Comparison of ENCODE assay signal across 8 cellular contexts in genomic region chr2:111100765-111101162, GRCh38. TPM values are rescaled to one million over a fixed set of nuclear protein-coding genes. Genes with fewer than 3 reads are reported as not detected.
DNase-seq lines count a peak whose midpoint lies in the region; ATAC-seq and TF ChIP-seq lines count a peak whose summit lies in the region.

No MANE protein-coding gene starts in this region.

- H3K9me3 ChIP-seq in T-helper 17 cell (ENCODE audit: control insufficient read depth, low read length, poor library complexity, severe bottlenecking) = no peaks in the 10 kb centered on the region

- H3K9me3 Mint-ChIP-seq in stimulated activated memory B cell treated with anti-CD40 and anti-IgM and Interleukin-4, amounts not matched to agents 10 μg/mL and 1 μg/mL and 100 μg/mL, for 72 hours = no peaks in the 10 kb centered on the region
- no peaks in the 10 kb centered on the region for H3K9me3 Mint-ChIP-seq in WTC11

- POLR2A ChIA-PET in WTC11 (lab: Charles Lee) = no interaction called here

- ATAC-seq in HG03066 (IDR thresholded peaks at IDR 0.05; ENCODE audit: low read depth, unreplicated experiment) (peak; percentile 92), T-helper 17 cell (peak; percentile 54), WTC11 (no peak)
- peak; percentile 89 for ATAC-seq in stimulated activated memory B cell treated with anti-CD40 and anti-IgM and Interleukin-4, amounts not matched to agents 10 μg/mL and 1 μg/mL and 100 μg/mL, for 72 hours

- peaks cover 7% of the 10 kb centered on the region for H3K4me1 Mint-ChIP-seq in T-helper 17 cell
- peaks cover 25% of the 10 kb centered on the region for H3K4me1 Mint-ChIP-seq in stimulated activated memory B cell treated with anti-CD40 and anti-IgM and Interleukin-4, amounts not matched to agents 10 μg/mL and 1 μg/mL and 100 μg/mL, for 72 hours
- H3K4me1 Mint-ChIP-seq in WTC11 = peaks cover 7% of the 10 kb centered on the region; the same call in 1 of the 2 replicates

- TF ChIP-seq CTCF in WTC11 (IDR thresholded peaks at IDR 0.05) = no peak

- H3K4me3 Mint-ChIP-seq in T-helper 17 cell (no peak overlapping the region), WTC11 (no peak overlapping the region)
- H3K4me3 Mint-ChIP-seq in stimulated activated memory B cell treated with anti-CD40 and anti-IgM and Interleukin-4, amounts not matched to agents 10 μg/mL and 1 μg/mL and 100 μg/mL, for 72 hours = peak overlapping the region; percentile 8

- peaks cover 29% of the 10 kb centered on the region for H3K27me3 Mint-ChIP-seq in T-helper 17 cell
- H3K27me3 Mint-ChIP-seq in stimulated activated memory B cell treated with anti-CD40 and anti-IgM and Interleukin-4, amounts not matched to agents 10 μg/mL and 1 μg/mL and 100 μg/mL, for 72 hours = peaks cover 2% of the 10 kb centered on the region
- no peaks in the 10 kb centered on the region for H3K27me3 Mint-ChIP-seq in WTC11 (ENCODE audit: low read depth)

- H3K27ac Mint-ChIP-seq in T-helper 17 cell = no peak overlapping the region
- peak overlapping the region; percentile 31 for H3K27ac Mint-ChIP-seq in stimulated activated memory B cell treated with anti-CD40 and anti-IgM and Interleukin-4, amounts not matched to agents 10 μg/mL and 1 μg/mL and 100 μg/mL, for 72 hours
- no peak overlapping the region for H3K27ac Mint-ChIP-seq in WTC11

- H3K36me3 Mint-ChIP-seq in T-helper 17 cell (ENCODE audit: low read depth) = no peaks in the 10 kb centered on the region
- H3K36me3 Mint-ChIP-seq in stimulated activated memory B cell treated with anti-CD40 and anti-IgM and Interleukin-4, amounts not matched to agents 10 μg/mL and 1 μg/mL and 100 μg/mL, for 72 hours = no peaks in the 10 kb centered on the region
- no peaks in the 10 kb centered on the region for H3K36me3 Mint-ChIP-seq in WTC11

- DNase-seq in stimulated activated CD4-positive, alpha-beta T cell treated with anti-CD3 and anti-CD28 coated beads, Interleukin-4, amount 100 ng/mL, for 24 hours = peak; percentile 23
- no peak for DNase-seq in stimulated activated CD4-positive, alpha-beta T cell treated with anti-CD3 and anti-CD28 coated beads, Interleukin-4, amount 100 ng/mL, for 4 hours
- no peak for DNase-seq in T-helper 17 cell
- DNase-seq in NCI-H774 (lab: John Stamatoyannopoulos, UW) = no peak
- DNase-seq in WTC11 (ENCODE audit: low spot score) = no peak
- no peak for DNase-seq in H4 (ENCODE audit: low spot score)

- CTCF ChIA-PET in WTC11 (lab: Charles Lee) = interaction anchor here (1.0 to 2.3 kb wide), 3 partner anchors 11 to 31 kb away, joined by 3 to 8 read pairs (median 4); no protein-coding TSS in a partner anchor

TF ChIP-seq in WTC11, 78 proteins besides CTCF, POLR2A, EP300 and RAD21:
- TF ChIP-seq ZNF121 (CRISPR knock-in tag; IDR thresholded peaks at IDR 0.05) (no peak), CBFB (CRISPR knock-in tag; IDR thresholded peaks at IDR 0.05; ENCODE audit: low read depth) (no peak), ZNF396 (CRISPR knock-in tag; IDR thresholded peaks at IDR 0.05; ENCODE audit: borderline replicate concordance) (no peak), ATF3 (CRISPR knock-in tag; conservative IDR thresholded peaks at IDR 0.05) (no peak), SOX15 (CRISPR knock-in tag; IDR thresholded peaks at IDR 0.05) (no peak), NFYB (CRISPR knock-in tag; conservative IDR thresholded peaks at IDR 0.05; ENCODE audit: low read depth) (no peak)
- TF ChIP-seq, protein P1, sequence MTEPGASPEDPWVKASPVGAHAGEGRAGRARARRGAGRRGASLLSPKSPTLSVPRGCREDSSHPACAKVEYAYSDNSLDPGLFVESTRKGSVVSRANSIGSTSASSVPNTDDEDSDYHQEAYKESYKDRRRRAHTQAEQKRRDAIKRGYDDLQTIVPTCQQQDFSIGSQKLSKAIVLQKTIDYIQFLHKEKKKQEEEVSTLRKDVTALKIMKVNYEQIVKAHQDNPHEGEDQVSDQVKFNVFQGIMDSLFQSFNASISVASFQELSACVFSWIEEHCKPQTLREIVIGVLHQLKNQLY (CRISPR knock-in tag; IDR thresholded peaks at IDR 0.05) = no peak

RNA-seq across cellular contexts. Expression of gene BCL2L11, which starts 19.9 kb away (rescaled TPM):
- 10 to 100 TPM; 29.5 to 47.2 TPM for total RNA-seq in T-helper 17 cell
- 19.3 to 20.8 TPM (median 20.7 TPM) in 3 replicates for total RNA-seq in WTC11 (2021)
- total RNA-seq in H4 (2014; rRNA removed; shearing (Covaris generic)) = 2.4 and 2.7 TPM in 2 replicates
